ENCODE assay signal across 29 cellular contexts in genomic region chr22:48249721-48250268, GRCh38.
"Had no signal": no experiment of that assay in that cellular context is flagged by ENCODE, and none has a peak within 500 bp of the region (broad histone marks: within the 10 kb centered on the region; RNA-seq: fewer than 3 reads in every experiment).

No MANE protein-coding gene starts in this region.

- H3K9me3 ChIP-seq: heart right ventricle, left ventricle myocardium inferior, mucosa of descending colon, pancreas, prostate gland, stomach, testis, thyroid gland, transverse colon, upper lobe of left lung, vagina had no signal

- ATAC-seq: mucosa of descending colon; naive thymus-derived CD4-positive, alpha-beta T cell; pancreas; right cardiac atrium; stimulated activated naive B cell treated with anti-CD40 and anti-IgM and Interleukin-4, amounts not matched to agents 10 μg/mL and 1 μg/mL and 100 μg/mL, for 72 hours had no signal

- H3K9me3 Mint-ChIP-seq: natural killer cell treated with Interleukin-12 subunit alpha and Interleukin-12 subunit beta and Interleukin-15 and Interleukin-18, amount 100 ng/mL, for 72 hours; stimulated activated naive B cell treated with anti-CD40 and anti-IgM and Interleukin-4, amounts not matched to agents 10 μg/mL and 1 μg/mL and 100 μg/mL, for 72 hours had no signal

- H3K36me3 ChIP-seq: heart right ventricle, left ventricle myocardium inferior, pancreas, prostate gland, stomach, thyroid gland, transverse colon, upper lobe of left lung, vagina had no signal

- H3K36me3 Mint-ChIP-seq: naive thymus-derived CD4-positive, alpha-beta T cell; natural killer cell treated with Interleukin-12 subunit alpha and Interleukin-12 subunit beta and Interleukin-15 and Interleukin-18, amount 100 ng/mL, for 72 hours; stimulated activated naive B cell treated with anti-CD40 and anti-IgM and Interleukin-4, amounts not matched to agents 10 μg/mL and 1 μg/mL and 100 μg/mL, for 72 hours had no signal

- H3K27ac Mint-ChIP-seq: naive thymus-derived CD4-positive, alpha-beta T cell; natural killer cell treated with Interleukin-12 subunit alpha and Interleukin-12 subunit beta and Interleukin-15 and Interleukin-18, amount 100 ng/mL, for 72 hours; stimulated activated naive B cell treated with anti-CD40 and anti-IgM and Interleukin-4, amounts not matched to agents 10 μg/mL and 1 μg/mL and 100 μg/mL, for 72 hours had no signal

- H3K27ac ChIP-seq: heart right ventricle, hepatocyte, left ventricle myocardium inferior, pancreas, prostate gland, stomach, testis, thyroid gland, transverse colon, upper lobe of left lung, vagina had no signal

- DNase-seq: heart right ventricle; islet precursor cell; left ventricle myocardium inferior; mesendoderm; midbrain; mucosa of descending colon; naive thymus-derived CD4-positive, alpha-beta T cell; nucleus accumbens; pancreas; retina; right cardiac atrium; stimulated activated CD4-positive, alpha-beta T cell treated with anti-CD3 and anti-CD28 coated beads, Interleukin-12 subunit alpha, Interleukin-12 subunit beta, amount 100 ng/mL, for 4 hours; stimulated activated CD4-positive, alpha-beta T cell treated with anti-CD3 and anti-CD28 coated beads, Interleukin-15, amount 100 ng/mL, for 24 hours; stimulated activated CD4-positive, alpha-beta T cell treated with anti-CD3 and anti-CD28 coated beads, Interleukin-2, amount 100 ng/mL, for 24 hours; stimulated activated CD4-positive, alpha-beta T cell treated with anti-CD3 and anti-CD28 coated beads, Interleukin-4, amount 100 ng/mL, for 24 hours; stimulated activated CD8-positive, alpha-beta memory T cell treated with anti-CD3 and anti-CD28 coated beads, Interleukin-4, amount 100 ng/mL, for 48 hours; stimulated activated naive B cell treated with anti-CD40 and anti-IgM and Interleukin-4, amounts not matched to agents 10 μg/mL and 1 μg/mL and 100 μg/mL, for 72 hours; stimulated activated naive CD8-positive, alpha-beta T cell treated with anti-CD3 and anti-CD28 coated beads, Interleukin-15, Interleukin-2, amounts not matched to agents 100 U/mL and 50 U/mL, for 24 hours; stomach; testis; thyroid gland; transverse colon; upper lobe of left lung had no signal

- H3K4me3 ChIP-seq: heart right ventricle, hepatocyte, left ventricle myocardium inferior, lung, mucosa of descending colon, pancreas, prostate gland, smooth muscle cell, stomach, testis, thyroid gland, transverse colon, upper lobe of left lung, vagina had no signal

- H3K4me3 Mint-ChIP-seq: naive thymus-derived CD4-positive, alpha-beta T cell; natural killer cell treated with Interleukin-12 subunit alpha and Interleukin-12 subunit beta and Interleukin-15 and Interleukin-18, amount 100 ng/mL, for 72 hours; stimulated activated naive B cell treated with anti-CD40 and anti-IgM and Interleukin-4, amounts not matched to agents 10 μg/mL and 1 μg/mL and 100 μg/mL, for 72 hours had no signal
